15 cellular contexts compared by ENCODE assay signal in the genomic region with DNA sequence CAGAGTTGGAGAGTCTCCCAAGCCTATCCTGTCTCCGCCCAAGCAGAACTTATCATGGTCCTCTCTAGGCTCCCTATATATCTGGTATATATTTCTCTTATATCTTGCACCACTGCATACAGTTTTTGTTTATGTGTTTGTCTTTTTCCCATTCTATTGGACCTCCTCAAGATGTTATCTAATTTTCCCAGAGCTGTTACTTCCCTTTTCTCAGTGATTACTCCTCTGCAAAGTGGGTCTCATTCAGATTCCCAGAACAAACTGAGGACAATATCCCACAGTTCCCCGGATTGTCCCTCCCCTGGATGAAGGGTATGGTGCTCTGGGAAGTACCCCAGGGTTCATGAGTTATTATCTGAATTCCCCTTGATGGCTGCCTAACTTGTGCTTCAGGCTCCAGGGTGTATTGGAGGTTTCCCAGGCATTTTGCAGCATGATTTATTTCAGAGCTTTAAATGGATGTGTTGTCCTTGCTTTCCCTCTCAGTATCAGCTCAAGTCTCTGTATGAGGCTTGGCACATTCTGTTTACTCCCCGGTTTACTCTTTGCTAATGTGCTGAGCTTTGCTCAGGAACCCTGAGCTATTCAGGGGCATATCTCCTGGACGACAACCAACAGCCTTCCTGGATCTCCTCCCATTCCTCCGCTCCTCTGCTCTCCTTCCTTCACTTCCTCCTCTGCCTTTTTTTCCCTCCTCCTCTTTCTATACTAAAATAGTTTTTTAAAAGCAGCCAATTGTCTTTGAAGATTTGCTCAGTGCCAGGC.
DNase-seq lines count a peak whose midpoint lies in the region; ATAC-seq and TF ChIP-seq lines count a peak whose summit lies in the region.
"Had no signal": no experiment of that assay in that cellular context is flagged by ENCODE, and none has a peak within 500 bp of the region (broad histone marks: within the 10 kb centered on the region; RNA-seq: fewer than 3 reads in every experiment).

No MANE protein-coding gene starts in this region.

- peak overlapping the region; percentile 6 for H2AFZ ChIP-seq in neuron (ENCODE audit: low read depth, low read length)

- H3K36me3 Mint-ChIP-seq in activated CD8-positive, alpha-beta memory T cell treated with anti-CD3 and anti-CD28 coated beads, Interleukin-2, amount 10 ng/mL, durations not matched to agents 7 days and 5 days = no peaks in the 10 kb centered on the region
- H3K36me3 Mint-ChIP-seq: activated naive CD8-positive, alpha-beta T cell treated with anti-CD3 and anti-CD28 coated beads for 36 hours had no signal

- no peak overlapping the region for H3K27ac Mint-ChIP-seq in activated CD8-positive, alpha-beta memory T cell treated with anti-CD3 and anti-CD28 coated beads, Interleukin-2, amount 10 ng/mL, durations not matched to agents 7 days and 5 days
- H3K27ac Mint-ChIP-seq: activated naive CD8-positive, alpha-beta T cell treated with anti-CD3 and anti-CD28 coated beads for 36 hours had no signal

- no peaks in the 10 kb centered on the region for H3K4me1 Mint-ChIP-seq in activated CD8-positive, alpha-beta memory T cell treated with anti-CD3 and anti-CD28 coated beads, Interleukin-2, amount 10 ng/mL, durations not matched to agents 7 days and 5 days
- H3K4me1 Mint-ChIP-seq: activated naive CD8-positive, alpha-beta T cell treated with anti-CD3 and anti-CD28 coated beads for 36 hours had no signal

- peak overlapping the region; percentile 17 for H3K9ac ChIP-seq in adipocyte (ENCODE audit: low read length)

- no peak for ATAC-seq in HG03460 (IDR thresholded peaks at IDR 0.05; ENCODE audit: unreplicated experiment)
- no peak for ATAC-seq in activated CD8-positive, alpha-beta memory T cell treated with anti-CD3 and anti-CD28 coated beads, Interleukin-2, amount 10 ng/mL, durations not matched to agents 7 days and 5 days
- ATAC-seq: K562, left lobe of liver had no signal

- H3K4me1 ChIP-seq in adipocyte (ENCODE audit: control insufficient read depth, insufficient read depth, low read length) (peaks cover 37% of the 10 kb centered on the region), neuron (ENCODE audit: insufficient read depth, low read length) (peaks cover 28% of the 10 kb centered on the region)
- H3K4me1 ChIP-seq: SJSA1 had no signal

- H3K9me3 ChIP-seq in adipocyte (ENCODE audit: control insufficient read depth, low read length) (no peaks in the 10 kb centered on the region), neuron (ENCODE audit: low read length) (peaks cover 3% of the 10 kb centered on the region)
- H3K9me3 ChIP-seq: SJSA1 had no signal

- DNase-seq in Ammon's horn (ENCODE audit: low spot score) = peak; percentile 47
- DNase-seq in adipocyte (ENCODE audit: low read depth) = peak; percentile 13
- DNase-seq in foreskin melanocyte = peak; percentile 33
- DNase-seq in GM13976 (ENCODE audit: low spot score) = no peak
- no peak for DNase-seq in NCI-H128 (lab: John Stamatoyannopoulos, UW; ENCODE audit: unreplicated experiment)
- DNase-seq in activated CD8-positive, alpha-beta memory T cell treated with anti-CD3 and anti-CD28 coated beads, Interleukin-2, amount 10 ng/mL, durations not matched to agents 7 days and 5 days = no peak
- DNase-seq: activated CD8-positive, alpha-beta memory T cell treated with anti-CD3 and anti-CD28 coated beads, Interleukin-2, amount 50 U/mL, for 48 hours; activated naive CD8-positive, alpha-beta T cell treated with anti-CD3 and anti-CD28 coated beads for 36 hours; DMS 273 treated with DMSO at 0.1 percent for 48 hours; NCI-H2029 treated with DMSO at 0.1 percent for 48 hours had no signal

- H3K27me3 ChIP-seq in adipocyte (replicated peaks; ENCODE audit: control insufficient read depth, insufficient read depth, low read length) = no peaks in the 10 kb centered on the region
- H3K27me3 ChIP-seq in neuron (ENCODE audit: insufficient read depth, low read length) = no peaks in the 10 kb centered on the region
- H3K27me3 ChIP-seq: SJSA1 had no signal

- H3K4me3 ChIP-seq in adipocyte (ENCODE audit: low read length) = peak overlapping the region; percentile 12
- H3K4me3 ChIP-seq in neuron (ENCODE audit: low read length) = no peak overlapping the region
- H3K4me3 ChIP-seq: K562, SJSA1 had no signal

- no peak overlapping the region for H3K4me3 Mint-ChIP-seq in activated CD8-positive, alpha-beta memory T cell treated with anti-CD3 and anti-CD28 coated beads, Interleukin-2, amount 10 ng/mL, durations not matched to agents 7 days and 5 days
- H3K4me3 Mint-ChIP-seq: activated naive CD8-positive, alpha-beta T cell treated with anti-CD3 and anti-CD28 coated beads for 36 hours had no signal

- no peaks in the 10 kb centered on the region for H3K36me3 ChIP-seq in adipocyte (ENCODE audit: control insufficient read depth, insufficient read depth, low read length, severe bottlenecking)
- H3K36me3 ChIP-seq in neuron (ENCODE audit: insufficient read depth, low read length) = no peaks in the 10 kb centered on the region
- H3K36me3 ChIP-seq: SJSA1 had no signal

- no peaks in the 10 kb centered on the region for H3K27me3 Mint-ChIP-seq in activated CD8-positive, alpha-beta memory T cell treated with anti-CD3 and anti-CD28 coated beads, Interleukin-2, amount 10 ng/mL, durations not matched to agents 7 days and 5 days

- TF ChIP-seq CTCF in GM13976 (IDR thresholded peaks at IDR 0.05; ENCODE audit: borderline replicate concordance, control extremely low read depth, extremely low read depth, insufficient read depth, missing control alignments) = no peak

- CTCF ChIA-PET in activated CD8-positive, alpha-beta memory T cell treated with anti-CD3 and anti-CD28 coated beads, Interleukin-2, amount 10 ng/mL, durations not matched to agents 7 days and 5 days (lab: Charles Lee) = no interaction called here

- H3K9me3 Mint-ChIP-seq in activated CD8-positive, alpha-beta memory T cell treated with anti-CD3 and anti-CD28 coated beads, Interleukin-2, amount 10 ng/mL, durations not matched to agents 7 days and 5 days (ENCODE audit: low read depth) = no peaks in the 10 kb centered on the region

- in situ Hi-C loops in GM13976 (cut with MboI; ENCODE audit: low sequenced_read_pairs, unreplicated experiment) = no loop called here

Comparison
In these comparisons a context has a peak if more than half of its experiments do, and no peak if none do; other contexts are left out.
1. DNase-seq: peak in Ammon's horn (single experiment), adipocyte (single experiment) and foreskin melanocyte (single experiment); none in GM13976 (single experiment), NCI-H128 (single experiment) and activated CD8-positive, alpha-beta memory T cell treated with anti-CD3 and anti-CD28 coated beads, Interleukin-2, amount 10 ng/mL, durations not matched to agents 7 days and 5 days (single experiment).